Comparison of ENCODE assay signal across 1 cellular context in the genomic region with DNA sequence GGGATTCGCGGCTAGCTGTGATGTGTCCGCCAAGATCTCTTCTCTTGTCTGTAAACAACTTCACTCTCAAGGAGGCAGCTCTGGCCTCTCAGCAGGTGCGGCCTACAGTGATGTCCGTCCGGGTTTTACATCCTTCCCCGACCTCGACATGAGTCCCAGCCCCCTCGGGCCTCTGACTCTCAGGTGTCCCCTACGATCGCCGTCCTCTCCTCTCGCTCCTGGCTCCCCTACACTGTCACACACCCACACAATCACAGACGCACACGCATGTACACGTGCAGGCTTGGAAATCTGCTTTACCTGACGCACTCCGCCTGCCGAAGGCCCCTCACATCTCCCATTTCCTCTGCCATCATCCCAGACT.
TF ChIP-seq lines count a peak whose summit lies in the region.

No MANE protein-coding gene starts in this region.

TF ChIP-seq in HepG2, 621 proteins besides CTCF, POLR2A, EP300 and RAD21 (continued from another document):
- no peak for TF ChIP-seq CERS6 (CRISPR knock-in tag; IDR thresholded peaks at IDR 0.05)
- TF ChIP-seq PRDM15 (CRISPR knock-in tag; IDR thresholded peaks at IDR 0.05), result peak; percentile 57; the same call in 1 of the 2 replicates
